ENCODE assay signal across 27 cellular contexts in the genomic region with DNA sequence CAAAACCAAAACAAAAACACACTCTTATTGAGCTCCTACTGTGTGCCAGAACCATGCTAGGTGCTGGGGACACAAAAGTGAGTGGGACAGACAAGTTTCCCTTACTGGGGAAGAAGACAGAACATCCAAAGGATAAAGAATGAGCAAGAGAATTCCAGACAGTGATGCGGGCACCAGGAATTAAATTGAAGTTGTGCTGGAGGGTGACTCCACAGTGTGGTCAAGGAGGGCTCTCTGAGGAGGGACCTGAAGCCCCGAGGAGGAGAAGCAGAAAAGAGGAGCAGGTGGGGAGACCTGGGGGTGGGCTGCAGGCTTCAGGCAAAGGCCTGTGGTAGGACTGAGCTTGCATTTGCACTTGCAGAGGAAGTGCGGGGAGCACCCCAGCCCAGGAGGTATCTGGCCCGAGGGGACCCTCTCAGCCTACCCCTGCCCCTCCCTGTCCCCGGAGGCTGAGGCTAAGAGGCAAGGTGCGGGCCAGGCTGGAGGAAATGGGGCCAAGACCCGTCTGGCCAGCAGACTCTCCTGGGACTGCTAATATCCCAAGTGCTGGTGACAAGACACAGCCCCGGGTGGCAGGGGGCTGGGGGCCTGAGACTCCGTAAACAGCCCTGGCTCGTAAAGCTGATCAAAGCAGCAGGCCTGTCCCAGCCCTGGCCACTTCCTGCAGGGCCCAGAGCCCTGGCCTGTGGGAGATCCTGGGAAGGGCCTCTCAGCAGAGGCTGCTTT. TPM values are rescaled to one million over a fixed set of nuclear protein-coding genes. Genes with fewer than 3 reads are reported as not detected.
DNase-seq lines count a peak whose midpoint lies in the region; ATAC-seq and TF ChIP-seq lines count a peak whose summit lies in the region.
"Had no signal": no experiment of that assay in that cellular context is flagged by ENCODE, and none has a peak within 500 bp of the region (broad histone marks: within the 10 kb centered on the region; RNA-seq: fewer than 3 reads in every experiment).

No MANE protein-coding gene starts in this region.

- H3K27ac ChIP-seq in endodermal cell (ENCODE audit: low read depth, low read length) = peak overlapping the region; percentile 32
- H3K27ac ChIP-seq: breast epithelium, left lung, neutrophil, SK-N-MC, thoracic aorta had no signal

- H3K27ac Mint-ChIP-seq in endodermal cell (peak overlapping the region; percentile 5), neural crest cell (ENCODE audit: unreplicated experiment) (peak overlapping the region; percentile 85)
- H3K27ac Mint-ChIP-seq: activated CD8-positive, alpha-beta T cell treated with anti-CD3 and anti-CD28 coated beads, Interleukin-2, amount 10 ng/mL, durations not matched to agents 7 days and 5 days; CD4-positive, alpha-beta T cell had no signal

- H3K36me3 ChIP-seq in NT2/D1 (ENCODE audit: insufficient read depth, insufficient read length, low read length) = no peaks in the 10 kb centered on the region
- no peaks in the 10 kb centered on the region for H3K36me3 ChIP-seq in endodermal cell (ENCODE audit: control insufficient read depth, insufficient read depth, low read length)
- H3K36me3 ChIP-seq in HAP-1 (replicated peaks) = no peaks in the 10 kb centered on the region
- H3K36me3 ChIP-seq: breast epithelium, left lung, neutrophil, thoracic aorta had no signal

- peak overlapping the region; percentile 51 for H3K9ac ChIP-seq in NT2/D1 (ENCODE audit: insufficient read length, low read depth)
- no peak overlapping the region for H3K9ac ChIP-seq in endodermal cell (ENCODE audit: extremely low read depth, low read length, poor library complexity, severe bottlenecking)

- H3K9me3 Mint-ChIP-seq in endodermal cell (no peaks in the 10 kb centered on the region), neural crest cell (no peaks in the 10 kb centered on the region)
- H3K9me3 Mint-ChIP-seq: CD4-positive, alpha-beta T cell had no signal

- H3K36me3 Mint-ChIP-seq in endodermal cell (ENCODE audit: low read depth) (no peaks in the 10 kb centered on the region), neural crest cell (ENCODE audit: low read depth) (no peaks in the 10 kb centered on the region)

- H3K4me3 ChIP-seq in NT2/D1 (ENCODE audit: insufficient read length, low read depth) = no peak overlapping the region
- no peak overlapping the region for H3K4me3 ChIP-seq in endodermal cell (ENCODE audit: low read length)
- H3K4me3 ChIP-seq in HAP-1 = no peak overlapping the region
- H3K4me3 ChIP-seq: breast epithelium, coronary artery, left lung, SK-N-MC, thoracic aorta had no signal

- H3K27me3 Mint-ChIP-seq in endodermal cell (ENCODE audit: insufficient read depth) (no peaks in the 10 kb centered on the region), neural crest cell (ENCODE audit: low read depth) (no peaks in the 10 kb centered on the region)
- H3K27me3 Mint-ChIP-seq: CD4-positive, alpha-beta T cell had no signal

- H3K4me1 Mint-ChIP-seq in endodermal cell (peaks cover 11% of the 10 kb centered on the region), neural crest cell (peaks cover 15% of the 10 kb centered on the region)

- ATAC-seq in HG03439 (IDR thresholded peaks at IDR 0.05; ENCODE audit: unreplicated experiment) = no peak
- ATAC-seq: activated CD8-positive, alpha-beta T cell treated with anti-CD3 and anti-CD28 coated beads, Interleukin-2, amount 10 ng/mL, durations not matched to agents 7 days and 5 days; left lung had no signal

- 76 to 100% methylated on average over 1 to 10 of the region's 10 CpGs for WGBS in endodermal cell (ENCODE audit: insufficient coverage in 1 of 2, insufficient read length in 1 of 2), 2 experiments

- H3K4me1 ChIP-seq in NT2/D1 (ENCODE audit: insufficient read depth, insufficient read length) = peaks cover 30% of the 10 kb centered on the region
- H3K4me1 ChIP-seq in endodermal cell (ENCODE audit: control insufficient read depth, insufficient read depth, low read length) = peaks cover 11% of the 10 kb centered on the region
- H3K4me1 ChIP-seq in HAP-1 = no peaks in the 10 kb centered on the region
- H3K4me1 ChIP-seq: breast epithelium had no signal

- H3K4me3 Mint-ChIP-seq in endodermal cell (no peak overlapping the region), neural crest cell (no peak overlapping the region)
- H3K4me3 Mint-ChIP-seq: activated CD8-positive, alpha-beta T cell treated with anti-CD3 and anti-CD28 coated beads, Interleukin-2, amount 10 ng/mL, durations not matched to agents 7 days and 5 days; CD4-positive, alpha-beta T cell had no signal

- TF ChIP-seq CTCF in endodermal cell (conservative IDR thresholded peaks at IDR 0.05) (no peak), neural crest cell (conservative IDR thresholded peaks at IDR 0.05) (no peak)

- H3K9me3 ChIP-seq in NT2/D1 (ENCODE audit: insufficient read depth, low read length) (no peaks in the 10 kb centered on the region), endodermal cell (ENCODE audit: control insufficient read depth, low read length) (no peaks in the 10 kb centered on the region), HAP-1 (no peaks in the 10 kb centered on the region)
- H3K9me3 ChIP-seq: breast epithelium, left lung, neutrophil, thoracic aorta had no signal

- DNase-seq in EH (ENCODE audit: low read depth) (peak; percentile 49), NT2/D1 (ENCODE audit: low read depth, low spot score) (no peak), endodermal cell (peak; percentile 75), neural crest cell (ENCODE audit: low read depth, low spot score) (no peak), HAP-1 (ENCODE audit: low spot score in 2 of 2) (no peak), activated gamma-delta T cell (lab: John Stamatoyannopoulos, UW) (no peak), kidney tubule cell (ENCODE audit: low spot score) (no peak)
- DNase-seq: activated CD4-positive, CD25-positive, alpha-beta regulatory T cell treated with anti-CD3 and anti-CD28 coated beads, Interleukin-2, amount 50 U/mL, for 72 hours; activated CD8-positive, alpha-beta T cell treated with anti-CD3 and anti-CD28 coated beads, Interleukin-2, amount 10 ng/mL, durations not matched to agents 7 days and 5 days; activated naive CD4-positive, alpha-beta T cell; CD4-positive, alpha-beta T cell; GF-D8; glutamatergic neuron; left lung; NCI-H1105 treated with DMSO at 0.1 percent for 48 hours; NCI-H2029 treated with DMSO at 0.1 percent for 48 hours; NK-92 treated with Interleukin-12 subunit alpha and Interleukin-12 subunit beta, amount 100 ng/mL, for 24 hours; RPMI8226; small intestine; stimulated activated naive CD4-positive, alpha-beta T cell; T1000 had no signal

- in situ Hi-C loops in HAP-1 (cut with MboI; ENCODE audit: low sequenced_read_pairs) = no loop called here

- H3K27me3 ChIP-seq in NT2/D1 (ENCODE audit: insufficient read depth, insufficient read length) (no peaks in the 10 kb centered on the region), endodermal cell (ENCODE audit: control insufficient read depth, insufficient read depth, low read length, poor library complexity, severe bottlenecking) (no peaks in the 10 kb centered on the region), HAP-1 (ENCODE audit: low read depth) (no peaks in the 10 kb centered on the region)
- H3K27me3 ChIP-seq: breast epithelium, left lung, neutrophil had no signal

RNA-seq across cellular contexts. Expression of a gene that starts 57.1 kb away (rescaled TPM):
- total RNA-seq in endodermal cell = 10 to 100 TPM; 10.6 to 13.1 TPM
- polyA plus RNA-seq in endodermal cell (2013, experiment 1 of 2) = 8.0 TPM
- 8.3 TPM for polyA plus RNA-seq in endodermal cell (2013, experiment 2 of 2)
- 12.5 and 12.9 TPM in 2 replicates for total RNA-seq in neural crest cell

Comparison
In these comparisons a context has a peak if more than half of its experiments do, and no peak if none do; other contexts are left out.
1. DNase-seq: peak in EH (single experiment) and endodermal cell (single experiment); none in NT2/D1 (single experiment), neural crest cell (single experiment), HAP-1 (0 of 2), activated gamma-delta T cell (single experiment) and kidney tubule cell (single experiment).